In genomic region chr1:1307908-1308755, GRCh38 we compare ENCODE assay signal across 1 cellular context.
TF ChIP-seq lines count a peak whose summit lies in the region.

Gene ACAP3, minus strand, starts transcription at chr1:1307930. Its CDS starts 115 bp downstream, at chr1:1307815.
Gene PUSL1, plus strand, starts transcription at chr1:1308597. Its CDS starts 47 bp downstream, at chr1:1308644.

TF ChIP-seq in HEK293, 187 proteins besides CTCF, POLR2A, EP300 and RAD21 (continued from another document and continues in another):
- TF ChIP-seq ZBTB44 (tag by site-specific recombination; IDR thresholded peaks at IDR 0.05) = peak; percentile 42; the same call in 1 of the 2 replicates
- TF ChIP-seq ZNF24 (tag by site-specific recombination; IDR thresholded peaks at IDR 0.05) = peak; percentile 100
- TF ChIP-seq ZNF623 (tag by site-specific recombination; IDR thresholded peaks at IDR 0.05) = 0 out of 2 replicates have a peak, but pooled peaks have one; percentile 12
- peak; percentile 80 for TF ChIP-seq ZNF629 (tag by site-specific recombination; IDR thresholded peaks at IDR 0.05)
- TF ChIP-seq ZNF2 (tag by site-specific recombination; IDR thresholded peaks at IDR 0.05) = peak; percentile 85
- TF ChIP-seq ZNF239 (tag by site-specific recombination; IDR thresholded peaks at IDR 0.05) = no peak
- no peak for TF ChIP-seq ZNF791 (tag by site-specific recombination; IDR thresholded peaks at IDR 0.05)
- peak; percentile 76 for TF ChIP-seq SP3 (tag by site-specific recombination; IDR thresholded peaks at IDR 0.05)
- TF ChIP-seq PRDM1 (tag by site-specific recombination; IDR thresholded peaks at IDR 0.05) = no peak
- TF ChIP-seq ZNF639 (tag by site-specific recombination; IDR thresholded peaks at IDR 0.05) = peak; percentile 80
- TF ChIP-seq ZXDB (tag by site-specific recombination; IDR thresholded peaks at IDR 0.05) = peak; percentile 89
- TF ChIP-seq ELK4 (IDR thresholded peaks at IDR 0.05; ENCODE audit: borderline replicate concordance, low read depth, low read length) = peak; percentile 25; the same call in 1 of the 2 replicates
- peak; percentile 82; the same call in 1 of the 2 replicates for TF ChIP-seq ZSCAN18 (tag by site-specific recombination; IDR thresholded peaks at IDR 0.05)
- no peak for TF ChIP-seq AEBP2 (tag by site-specific recombination; IDR thresholded peaks at IDR 0.05; ENCODE audit: borderline replicate concordance)
- peak; percentile 94 for TF ChIP-seq KLF1 (tag by site-specific recombination; IDR thresholded peaks at IDR 0.05)
- TF ChIP-seq KLF16 (tag by site-specific recombination; IDR thresholded peaks at IDR 0.05) = peak; percentile 89
- peak; percentile 99 for TF ChIP-seq PATZ1 (tag by site-specific recombination; IDR thresholded peaks at IDR 0.05)
- peak; percentile 72 for TF ChIP-seq ZNF335 (tag by site-specific recombination; conservative IDR thresholded peaks at IDR 0.05)
- TF ChIP-seq ZNF785 (tag by site-specific recombination; IDR thresholded peaks at IDR 0.05) = peak; percentile 60; the same call in 1 of the 2 replicates
- no peak for TF ChIP-seq ZNF560 (tag by site-specific recombination; IDR thresholded peaks at IDR 0.05; ENCODE audit: borderline replicate concordance)
- peak; percentile 50; the same call in 1 of the 2 replicates for TF ChIP-seq HIC1 (tag by site-specific recombination; IDR thresholded peaks at IDR 0.05)
- TF ChIP-seq ZNF701 (tag by site-specific recombination; IDR thresholded peaks at IDR 0.05) = no peak
- TF ChIP-seq ZNF324 (tag by site-specific recombination; IDR thresholded peaks at IDR 0.05) = peak; percentile 94
- peak; percentile 74; the same call in 1 of the 2 replicates for TF ChIP-seq ZNF660 (tag by site-specific recombination; IDR thresholded peaks at IDR 0.05)
- peak; percentile 91; the same call in 1 of the 2 replicates for TF ChIP-seq REPIN1 (tag by site-specific recombination; IDR thresholded peaks at IDR 0.05; ENCODE audit: low read depth)
- TF ChIP-seq ZNF366 (tag by site-specific recombination; conservative IDR thresholded peaks at IDR 0.05) = peak; percentile 95
- no peak for TF ChIP-seq ZFP41 (tag by site-specific recombination; IDR thresholded peaks at IDR 0.05; ENCODE audit: borderline replicate concordance)
- peak; percentile 17 for TF ChIP-seq YY1 (tag by site-specific recombination; IDR thresholded peaks at IDR 0.05)
- peak; percentile 92 for TF ChIP-seq EGR2 (tag by site-specific recombination; IDR thresholded peaks at IDR 0.05; ENCODE audit: low read depth)
- TF ChIP-seq ZBTB20 (tag by site-specific recombination; IDR thresholded peaks at IDR 0.05) = peak; percentile 48; the same call in 1 of the 2 replicates
- TF ChIP-seq GLIS2 (tag by site-specific recombination; IDR thresholded peaks at IDR 0.05) = peak; percentile 98
- TF ChIP-seq ZNF341 (tag by site-specific recombination; IDR thresholded peaks at IDR 0.05; ENCODE audit: low read depth) = 0 out of 2 replicates have a peak, but pooled peaks have one; percentile 23
- TF ChIP-seq ZNF184 (tag by site-specific recombination; IDR thresholded peaks at IDR 0.05) = 0 out of 2 replicates have a peak, but pooled peaks have one; percentile 34
- peak; percentile 96 for TF ChIP-seq ZBTB26 (tag by site-specific recombination; optimal IDR thresholded peaks at IDR 0.05)
- TF ChIP-seq ZNF561 (tag by site-specific recombination; IDR thresholded peaks at IDR 0.05; ENCODE audit: borderline replicate concordance) = peak; percentile 85; the same call in 1 of the 2 replicates
- peak; percentile 82; the same call in 1 of the 2 replicates for TF ChIP-seq ZSCAN16 (tag by site-specific recombination; IDR thresholded peaks at IDR 0.05)
- peak; percentile 85 for TF ChIP-seq ZNF692 (tag by site-specific recombination; IDR thresholded peaks at IDR 0.05)
- peak; percentile 99 for TF ChIP-seq ZBTB8A (tag by site-specific recombination; IDR thresholded peaks at IDR 0.05)
- TF ChIP-seq ZNF645 (tag by site-specific recombination; IDR thresholded peaks at IDR 0.05) = 0 out of 2 replicates have a peak, but pooled peaks have one; percentile 63
- TF ChIP-seq SP7 (tag by site-specific recombination; IDR thresholded peaks at IDR 0.05) = peak; percentile 89
- peak; percentile 100 for TF ChIP-seq ZBTB48 (tag by site-specific recombination; IDR thresholded peaks at IDR 0.05)
- peak; percentile 68 for TF ChIP-seq ZFP69B (tag by site-specific recombination; IDR thresholded peaks at IDR 0.05)
